Comparison of ENCODE assay signal across 14 cellular contexts in the genomic region with DNA sequence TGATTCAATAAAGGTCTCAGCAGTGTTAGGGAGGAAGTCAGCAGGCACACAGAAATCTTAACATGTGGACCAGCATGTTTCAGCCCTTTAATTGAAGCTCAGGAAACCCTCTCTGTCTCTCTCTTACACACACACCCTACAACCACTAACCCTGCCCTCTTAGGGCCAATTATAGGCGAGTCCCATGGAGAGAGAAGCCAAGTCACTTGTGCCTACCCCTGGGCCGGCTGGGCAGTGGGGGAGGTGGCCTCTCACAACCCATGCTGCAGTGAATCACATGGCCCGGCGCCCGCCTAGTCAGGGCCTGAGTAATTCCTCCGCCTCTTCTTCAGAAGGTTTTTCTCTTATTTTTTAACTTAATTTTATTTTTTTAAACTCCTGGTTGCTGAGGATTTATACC. TPM values are rescaled to one million over a fixed set of nuclear protein-coding genes. Genes with fewer than 3 reads are reported as not detected.
DNase-seq lines count a peak whose midpoint lies in the region; TF ChIP-seq lines count a peak whose summit lies in the region.
"Had no signal": no experiment of that assay in that cellular context is flagged by ENCODE, and none has a peak within 500 bp of the region (broad histone marks: within the 10 kb centered on the region; RNA-seq: fewer than 3 reads in every experiment).

No MANE protein-coding gene starts in this region.

- peaks cover 4% of the 10 kb centered on the region for H3K4me1 ChIP-seq in mammary epithelial cell (ENCODE audit: insufficient read depth, low read length)
- H3K4me1 ChIP-seq in Peyer's patch, result no peaks in the 10 kb centered on the region
- H3K4me1 ChIP-seq in BE2C, result no peaks in the 10 kb centered on the region

- H4K20me1 ChIP-seq in mammary epithelial cell (ENCODE audit: insufficient read depth, low read length), result no peaks in the 10 kb centered on the region

- peaks cover 27% of the 10 kb centered on the region for H3K4me1 Mint-ChIP-seq in mesothelial cell of epicardium

- intact Hi-C loops in mammary epithelial cell (cut with micrococcal nuclease), result no loop called here

- H3K4me2 ChIP-seq in mammary epithelial cell (ENCODE audit: insufficient read depth, low read depth, low read length), result no peak overlapping the region

- no peaks in the 10 kb centered on the region for H3K27me3 ChIP-seq in AG04450 (ENCODE audit: control insufficient read depth, insufficient read depth, low read length)
- no peaks in the 10 kb centered on the region for H3K27me3 ChIP-seq in mammary epithelial cell (ENCODE audit: insufficient read depth, low read length)
- no peaks in the 10 kb centered on the region for H3K27me3 ChIP-seq in Peyer's patch
- no peaks in the 10 kb centered on the region for H3K27me3 ChIP-seq in BE2C
- H3K27me3 ChIP-seq: body of pancreas, sigmoid colon had no signal

- no peaks in the 10 kb centered on the region for H3K27me3 Mint-ChIP-seq in mesothelial cell of epicardium (ENCODE audit: low read depth)

- TF ChIP-seq CTCF in AG04450 (IDR thresholded peaks at IDR 0.05; ENCODE audit: low read depth, low read length) (no peak), mammary epithelial cell (conservative IDR thresholded peaks at IDR 0.05 in 1 of 2, IDR thresholded peaks at IDR 0.05 in 1 of 2; ENCODE audit: extremely low read depth in 1 of 2, insufficient read depth in 1 of 2, low read depth in 1 of 2, low read length in 2 of 2) (no peak), mesothelial cell of epicardium (IDR thresholded peaks at IDR 0.05; ENCODE audit: unreplicated experiment) (no peak), Peyer's patch (IDR thresholded peaks at IDR 0.05) (no peak), BE2C (IDR thresholded peaks at IDR 0.05; ENCODE audit: low read depth, low read length) (no peak)

- no peaks in the 10 kb centered on the region for H3K9me3 ChIP-seq in AG04450 (ENCODE audit: control insufficient read depth, insufficient read depth, low read length)
- H3K9me3 ChIP-seq in mammary epithelial cell (replicated peaks; ENCODE audit: insufficient read depth, low read length), result no peaks in the 10 kb centered on the region
- no peaks in the 10 kb centered on the region for H3K9me3 ChIP-seq in Peyer's patch
- H3K9me3 ChIP-seq in BE2C, result no peaks in the 10 kb centered on the region
- H3K9me3 ChIP-seq: body of pancreas, sigmoid colon had no signal

- no peak overlapping the region for H3K4me3 Mint-ChIP-seq in mesothelial cell of epicardium

- H3K36me3 ChIP-seq in mammary epithelial cell (ENCODE audit: insufficient read depth, low read length) (no peaks in the 10 kb centered on the region), Peyer's patch (no peaks in the 10 kb centered on the region), BE2C (no peaks in the 10 kb centered on the region)
- H3K36me3 ChIP-seq: sigmoid colon had no signal

- peak overlapping the region; percentile 25 for H3K4me3 ChIP-seq in AG04450 (ENCODE audit: low read depth, low read length)
- no peak overlapping the region for H3K4me3 ChIP-seq in mammary epithelial cell (replicated peaks in 1 of 3; ENCODE audit: insufficient read depth in 1 of 3, low read depth in 2 of 3, low read length in 3 of 3)
- H3K4me3 ChIP-seq in Peyer's patch, result no peak overlapping the region
- no peak overlapping the region for H3K4me3 ChIP-seq in BE2C (ENCODE audit: low read depth, low read length)
- H3K4me3 ChIP-seq: body of pancreas, lung, sigmoid colon had no signal

- dilution Hi-C loops in mammary epithelial cell (cut with HindIII; ENCODE audit: low sequenced_read_pairs), result no loop called here

- WGBS in mammary epithelial cell (ENCODE audit: low coverage, missing lambda C conversion rate), result 39% methylated on average over 5 of the region's 6 CpGs

- CTCF ChIA-PET in AG04450 (lab: Charles Lee) (interaction anchor here (0.5 kb wide), 1 partner anchor 12 kb away, joined by 3 read pairs; no protein-coding TSS in a partner anchor), mammary epithelial cell (lab: Charles Lee; ENCODE audit: low non-redundant PET) (no interaction called here)

- H3K9ac ChIP-seq in mammary epithelial cell (ENCODE audit: insufficient read depth, low read length), result no peak overlapping the region

- peaks cover 36% of the 10 kb centered on the region for H3K9me3 Mint-ChIP-seq in mesothelial cell of epicardium

- H3K27ac Mint-ChIP-seq in mesothelial cell of epicardium, result peak overlapping the region; percentile 34

- peaks cover 20% of the 10 kb centered on the region for H3K36me3 Mint-ChIP-seq in mesothelial cell of epicardium

- BruUV-seq in mammary epithelial cell (replicated peaks; lab: Mats Ljungman, UMichigan), result no TSS peak

- POLR2A ChIA-PET in AG04450 (lab: Yijun Ruan, JAX), result no interaction called here

- peaks cover 36% of the 10 kb centered on the region for H3K79me2 ChIP-seq in mammary epithelial cell (ENCODE audit: insufficient read depth, low read length)

- peak overlapping the region; percentile 65 for H2AFZ ChIP-seq in mammary epithelial cell (ENCODE audit: low read depth, low read length)

- in situ Hi-C loops in mammary epithelial cell (cut with MboI; ENCODE audit: low sequenced_read_pairs in 2 of 2), result no loop called here

- H3K27ac ChIP-seq in AG04450 (ENCODE audit: low read depth, low read length) (peak overlapping the region; percentile 82), mammary epithelial cell (ENCODE audit: insufficient read depth, low read depth, low read length) (no peak overlapping the region), Peyer's patch (no peak overlapping the region)
- H3K27ac ChIP-seq: body of pancreas had no signal

- no peak for TF ChIP-seq POLR2A in Peyer's patch (IDR thresholded peaks at IDR 0.05)

- DNase-seq in AG04450 (ENCODE audit: low read depth, low spot score) (no peak), HT1080 (ENCODE audit: low read depth) (peak; percentile 64), mammary epithelial cell (no peak), mesothelial cell of epicardium (ENCODE audit: low spot score in 2 of 2, unreplicated experiment in 2 of 2) (no peak), NCI-H1694 treated with DMSO at 0.1 percent for 48 hours (lab: John Stamatoyannopoulos, UW) (no peak), Peyer's patch (no peak), BE2C (no peak)
- no peak for DNase-seq in activated CD4-positive, alpha-beta T cell treated with anti-CD3 and anti-CD28 coated beads, Interleukin-2, amount 50 U/mL, for 4 hours
- DNase-seq: activated CD8-positive, alpha-beta memory T cell treated with anti-CD3 and anti-CD28 coated beads, Interleukin-2, amount 50 U/mL, for 48 hours; body of pancreas; NCI-H1105 treated with DMSO at 0.1 percent for 48 hours; sigmoid colon; T-helper 9 cell had no signal

RNA-seq across cellular contexts. Expression of gene FGD1, which starts 3.7 kb away (rescaled TPM):
- polyA plus RNA-seq in AG04450 (2011; rRNA removed) (4.1 and 5.2 TPM in 2 replicates), mammary epithelial cell (8.9 TPM)
- polyA minus RNA-seq in AG04450 (2011; rRNA and poly(A)+ RNA removed), result 5.5 and 7.5 TPM in 2 replicates
- total RNA-seq in HT1080 (2014; rRNA removed; shearing (Covaris generic)), result 4.9 and 7.5 TPM in 2 replicates
- polyA plus RNA-seq in HT1080 (2015; cell fraction: cytosol; rRNA removed), result 11.0 and 11.6 TPM in 2 replicates
- 12.4 and 12.6 TPM in 2 replicates for polyA plus RNA-seq in HT1080 (2015; cell fraction: nucleus; rRNA removed)
- total RNA-seq in mammary epithelial cell (10 to 100 TPM in 1 of 2 donors, 1 to 10 TPM in 1; 5.5 to 16.0 TPM), mesothelial cell of epicardium (38.4 to 39.9 TPM (median 39.1 TPM) in 3 replicates), Peyer's patch (1 to 10 TPM in 3 of 4 donors, under 1 TPM in 1; 0.88 to 9.9 (median 4.7) TPM)
- polyA minus RNA-seq in mammary epithelial cell, result 18.8 TPM
- polyA plus RNA-seq in BE2C (2012; ENCODE audit: insufficient read depth, insufficient read length, low read depth), result 5.4 TPM

RNA-seq across cellular contexts. Expression of gene GNL3L, which starts 37.7 kb away (rescaled TPM):
- polyA plus RNA-seq in AG04450 (2011; rRNA removed), result 25.6 and 26.4 TPM in 2 replicates
- 53.0 and 57.3 TPM in 2 replicates for polyA minus RNA-seq in AG04450 (2011; rRNA and poly(A)+ RNA removed)
- total RNA-seq in HT1080 (2014; rRNA removed; shearing (Covaris generic)), result 52.9 and 60.3 TPM in 2 replicates
- polyA plus RNA-seq in HT1080 (2015; cell fraction: cytosol; rRNA removed), result 33.6 and 37.6 TPM in 2 replicates
- 66.3 and 72.6 TPM in 2 replicates for polyA plus RNA-seq in HT1080 (2015; cell fraction: nucleus; rRNA removed)
- 10 to 100 TPM; 39.4 to 42.3 TPM for total RNA-seq in mammary epithelial cell
- 26.2 TPM for polyA plus RNA-seq in mammary epithelial cell
- 51.5 TPM for polyA minus RNA-seq in mammary epithelial cell
- 41.3 to 45.0 TPM (median 42.0 TPM) in 3 replicates for total RNA-seq in mesothelial cell of epicardium
- total RNA-seq in Peyer's patch, result 10 to 100 TPM; 31.0 to 47.2 (median 38.2) TPM
- polyA plus RNA-seq in BE2C (2012; ENCODE audit: insufficient read depth, insufficient read length, low read depth), result 16.0 TPM

RNA-seq across cellular contexts. Expression of gene TSR2, which starts 52.1 kb away (rescaled TPM):
- polyA plus RNA-seq in AG04450 (2011; rRNA removed) (15.2 and 17.8 TPM in 2 replicates), mammary epithelial cell (21.9 TPM)
- polyA minus RNA-seq in AG04450 (2011; rRNA and poly(A)+ RNA removed), result 4.5 and 5.3 TPM in 2 replicates
- total RNA-seq in HT1080 (2014; rRNA removed; shearing (Covaris generic)), result 25.6 and 29.3 TPM in 2 replicates
- polyA plus RNA-seq in HT1080 (2015; cell fraction: cytosol; rRNA removed), result 27.0 and 28.3 TPM in 2 replicates
- polyA plus RNA-seq in HT1080 (2015; cell fraction: nucleus; rRNA removed), result 14.9 and 16.7 TPM in 2 replicates
- total RNA-seq in mammary epithelial cell (10 to 100 TPM in 1 of 2 donors, 1 to 10 TPM in 1; 8.0 to 33.8 TPM), mesothelial cell of epicardium (25.1 to 28.4 TPM (median 26.5 TPM) in 3 replicates), Peyer's patch (10 to 100 TPM in 3 of 4 donors, 1 to 10 TPM in 1; 7.9 to 38.8 (median 15.0) TPM)
- polyA minus RNA-seq in mammary epithelial cell, result 6.6 TPM
- 56.1 TPM for polyA plus RNA-seq in BE2C (2012; ENCODE audit: insufficient read depth, insufficient read length, low read depth)
